Comparison of ENCODE assay signal across 28 cellular contexts in the genomic region with DNA sequence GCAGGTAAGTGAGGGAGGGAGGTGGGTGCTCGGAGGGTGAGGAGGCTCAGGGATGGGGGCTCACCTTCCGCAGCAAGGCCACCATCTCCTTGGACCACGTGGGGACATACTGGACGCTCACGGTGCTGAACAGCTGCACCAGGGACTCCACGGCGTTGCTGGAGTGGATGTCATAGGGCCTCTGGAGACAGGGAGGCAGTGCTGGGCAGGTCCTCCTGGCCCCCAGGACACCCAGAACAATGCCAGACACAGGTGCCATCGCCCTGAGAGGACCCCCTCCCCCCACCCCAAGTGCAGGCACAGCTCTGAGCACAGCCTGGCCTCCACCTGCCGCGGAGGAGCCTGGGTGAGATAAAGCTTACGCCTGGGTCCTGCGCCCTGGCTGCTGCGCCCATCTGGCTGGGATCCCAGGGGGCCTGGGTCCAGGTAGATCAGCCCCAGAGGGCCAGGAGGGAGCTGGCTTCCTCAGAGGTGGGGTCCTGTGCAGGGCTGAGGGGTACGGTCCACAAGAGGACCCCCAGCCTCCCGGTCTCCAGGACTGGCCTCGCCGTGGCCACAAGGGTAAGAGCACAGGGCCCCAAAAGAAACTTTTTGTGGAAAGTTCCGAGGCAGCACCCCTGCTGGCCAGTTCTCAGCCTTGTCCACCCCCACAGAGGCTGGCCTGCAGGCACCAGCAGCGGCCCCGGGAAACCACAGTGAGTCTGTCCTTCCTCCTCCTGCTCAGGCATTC.
"Had no signal": no experiment of that assay in that cellular context is flagged by ENCODE, and none has a peak within 500 bp of the region (broad histone marks: within the 10 kb centered on the region; RNA-seq: fewer than 3 reads in every experiment).

No MANE protein-coding gene starts in this region.

- H3K27ac Mint-ChIP-seq: activated CD8-positive, alpha-beta memory T cell treated with anti-CD3 and anti-CD28 coated beads, Interleukin-2, amount 10 ng/mL, durations not matched to agents 7 days and 5 days; activated naive CD4-positive, alpha-beta T cell treated with anti-CD3 and anti-CD28 coated beads, Interleukin-2, amount 50 U/mL, for 24 hours; activated T-cell treated with anti-CD3 and anti-CD28 coated beads, Interleukin-2, amount 50 U/mL, for 24 hours; T-helper 1 cell treated with Interleukin-12 subunit alpha and Interleukin-12 subunit beta and Interleukin-4 antibody, amounts not matched to agents 30 μg/mL and 1 μg/mL, for 36 hours; WTC11 had no signal

- H3K27me3 ChIP-seq: MG63, Peyer's patch had no signal

- H3K27ac ChIP-seq: KMS-11, Peyer's patch, RWPE1 had no signal

- H3K36me3 ChIP-seq: MG63, Peyer's patch had no signal

- H3K27me3 Mint-ChIP-seq: activated CD8-positive, alpha-beta memory T cell treated with anti-CD3 and anti-CD28 coated beads, Interleukin-2, amount 10 ng/mL, durations not matched to agents 7 days and 5 days; activated naive CD4-positive, alpha-beta T cell treated with anti-CD3 and anti-CD28 coated beads, Interleukin-2, amount 50 U/mL, for 24 hours; activated T-cell treated with anti-CD3 and anti-CD28 coated beads, Interleukin-2, amount 50 U/mL, for 24 hours had no signal

- H3K9me3 Mint-ChIP-seq: activated naive CD4-positive, alpha-beta T cell treated with anti-CD3 and anti-CD28 coated beads, Interleukin-2, amount 50 U/mL, for 24 hours; activated T-cell treated with anti-CD3 and anti-CD28 coated beads, Interleukin-2, amount 50 U/mL, for 24 hours; activated T-helper 1 cell treated with anti-CD3 and anti-CD28 coated beads, Interleukin-12 subunit alpha, Interleukin-12 subunit beta, Interleukin-2, Interleukin-4 antibody, amounts not matched to agents 30 ng/mL and 10 ng/mL and 1 ng/mL, durations not matched to agents 14 hours and 24 hours and 36 hours; T-helper 1 cell treated with Interleukin-12 subunit alpha and Interleukin-12 subunit beta and Interleukin-4 antibody, amounts not matched to agents 30 μg/mL and 1 μg/mL, for 36 hours; WTC11 had no signal

- H3K4me3 ChIP-seq: MG63, Peyer's patch had no signal

- H3K36me3 Mint-ChIP-seq: activated CD8-positive, alpha-beta memory T cell treated with anti-CD3 and anti-CD28 coated beads, Interleukin-2, amount 10 ng/mL, durations not matched to agents 7 days and 5 days; activated naive CD4-positive, alpha-beta T cell treated with anti-CD3 and anti-CD28 coated beads, Interleukin-2, amount 50 U/mL, for 24 hours; WTC11 had no signal

- ATAC-seq: activated CD8-positive, alpha-beta memory T cell treated with anti-CD3 and anti-CD28 coated beads, Interleukin-2, amount 10 ng/mL, durations not matched to agents 7 days and 5 days had no signal

- H3K4me3 Mint-ChIP-seq: activated CD8-positive, alpha-beta memory T cell treated with anti-CD3 and anti-CD28 coated beads, Interleukin-2, amount 10 ng/mL, durations not matched to agents 7 days and 5 days; activated naive CD4-positive, alpha-beta T cell treated with anti-CD3 and anti-CD28 coated beads, Interleukin-2, amount 50 U/mL, for 24 hours; activated T-cell treated with anti-CD3 and anti-CD28 coated beads, Interleukin-2, amount 50 U/mL, for 24 hours; activated T-helper 1 cell treated with anti-CD3 and anti-CD28 coated beads, Interleukin-12 subunit alpha, Interleukin-12 subunit beta, Interleukin-2, Interleukin-4 antibody, amounts not matched to agents 30 ng/mL and 10 ng/mL and 1 ng/mL, durations not matched to agents 14 hours and 24 hours and 36 hours; T-helper 1 cell treated with Interleukin-12 subunit alpha and Interleukin-12 subunit beta and Interleukin-4 antibody, amounts not matched to agents 30 μg/mL and 1 μg/mL, for 36 hours; WTC11 had no signal

- DNase-seq: activated CD4-positive, alpha-beta T cell treated with anti-CD3 and anti-CD28 coated beads for 48 hours; activated CD4-positive, alpha-beta T cell treated with anti-CD3 and anti-CD28 coated beads, Interleukin-2, amount 50 U/mL, for 48 hours; activated CD4-positive, CD25-positive, alpha-beta regulatory T cell treated with anti-CD3 and anti-CD28 coated beads, Interleukin-2, amount 50 U/mL, for 72 hours; activated CD8-positive, alpha-beta memory T cell treated with anti-CD3 and anti-CD28 coated beads, Interleukin-2, amount 10 ng/mL, durations not matched to agents 7 days and 5 days; activated effector memory CD4-positive, alpha-beta T cell treated with Interleukin-2 at 50 U/mL for 16 hours; activated naive CD4-positive, alpha-beta T cell; activated T-cell treated with anti-CD3 and anti-CD28 coated beads, Interleukin-2, amount 50 U/mL, for 24 hours; aorta; central memory CD4-positive, alpha-beta T cell; MG63; MV-4-11; NCI-H1092 treated with DMSO at 0.1 percent for 48 hours; NCI-H1417 treated with DMSO at 0.1 percent for 48 hours; NCI-H1694; NCI-H2029; NCI-H345; NCI-H510A; NCI-H69; NK-92 treated with Interleukin-12 subunit alpha and Interleukin-12 subunit beta, amount 100 ng/mL, for 24 hours; OCI-M1; Peyer's patch; SHP77 treated with DMSO at 0.1 percent for 48 hours had no signal

- H3K9me3 ChIP-seq: MG63, Peyer's patch had no signal
